ENCODE assay signal across 8 cellular contexts in genomic region chr15:26772588-26773484, GRCh38. TPM values are rescaled to one million over a fixed set of nuclear protein-coding genes. Genes with fewer than 3 reads are reported as not detected.
DNase-seq lines count a peak whose midpoint lies in the region; ATAC-seq and TF ChIP-seq lines count a peak whose summit lies in the region.

Gene GABRB3, minus strand, starts transcription at chr15:26773066.

- peaks cover 31% of the 10 kb centered on the region for H3F3A ChIP-seq in neural progenitor cell (ENCODE audit: low read depth)

- intact Hi-C loops in esophagus muscularis mucosa (cut with DNase I) (no loop called here), CD14-positive monocyte (cut with micrococcal nuclease) (no loop called here)

- H3K27ac Mint-ChIP-seq in neural progenitor cell (no peak within 1 kb of the TSS), CD14-positive monocyte (no peak within 1 kb of the TSS)

- H4K20me1 ChIP-seq in neural progenitor cell (ENCODE audit: low read depth) = peaks cover 6% of the 10 kb centered on the region

- H3K36me3 Mint-ChIP-seq in neural progenitor cell = no peaks in the 10 kb centered on the region
- peaks cover 0 to 5% of the 10 kb centered on the region in 2 donors for H3K36me3 Mint-ChIP-seq in CD14-positive monocyte

- H3K4me3 Mint-ChIP-seq in neural progenitor cell (peak within 1 kb of the TSS; percentile 92), CD14-positive monocyte (peak within 1 kb of the TSS in 1 of 2 donors; percentile 83)

- H3K27me3 Mint-ChIP-seq in neural progenitor cell (ENCODE audit: insufficient read depth, low read depth) = peaks cover 9% of the 10 kb centered on the region
- H3K27me3 Mint-ChIP-seq in CD14-positive monocyte (ENCODE audit: low read depth in 3 of 3) = peaks cover 40 to 51% (median 43%) of the 10 kb centered on the region in 3 donors

- H3K36me3 ChIP-seq in esophagus muscularis mucosa = no peaks in the 10 kb centered on the region
- H3K36me3 ChIP-seq in neural progenitor cell = no peaks in the 10 kb centered on the region

- no peaks in the 10 kb centered on the region for H3K9me3 ChIP-seq in esophagus muscularis mucosa
- no peaks in the 10 kb centered on the region for H3K9me3 ChIP-seq in neural progenitor cell (ENCODE audit: low read depth)

- no peak for ATAC-seq in GM18517 (IDR thresholded peaks at IDR 0.05; ENCODE audit: unreplicated experiment)
- no peak for ATAC-seq in HG02610 (IDR thresholded peaks at IDR 0.05; ENCODE audit: unreplicated experiment)

- peak within 1 kb of the TSS; percentile 79 for H2AFZ ChIP-seq in neural progenitor cell (replicated peaks)

- no peaks in the 10 kb centered on the region for H3K9me3 Mint-ChIP-seq in neural progenitor cell
- peaks cover 0 to 14% (median 9%) of the 10 kb centered on the region in 7 donors for H3K9me3 Mint-ChIP-seq in CD14-positive monocyte

- H3K9ac ChIP-seq in neural progenitor cell = no peak within 1 kb of the TSS

- no peak for TF ChIP-seq POLR2A in esophagus muscularis mucosa (IDR thresholded peaks at IDR 0.05; ENCODE audit: low read depth)

- 1% methylated on average over 29 of the region's 126 CpGs for WGBS in esophagus muscularis mucosa

- H3K4me3 ChIP-seq in esophagus muscularis mucosa (peak within 1 kb of the TSS; percentile 56 to 67 (median 60)), neural progenitor cell (peak within 1 kb of the TSS; percentile 79)

- H3K27ac ChIP-seq in esophagus muscularis mucosa (replicated peaks in 1 of 4) (no peak within 1 kb of the TSS), neural progenitor cell (no peak within 1 kb of the TSS)

- peaks cover 17% of the 10 kb centered on the region for H3K79me2 ChIP-seq in neural progenitor cell (ENCODE audit: low read depth)

- H3K4me2 ChIP-seq in neural progenitor cell = peak within 1 kb of the TSS; percentile 89

- no peak for TF ChIP-seq EP300 in esophagus muscularis mucosa (IDR thresholded peaks at IDR 0.05)

- H3K27me3 ChIP-seq in esophagus muscularis mucosa (peaks cover 0 to 63% (median 14%) of the 10 kb centered on the region in 4 donors), neural progenitor cell (peaks cover 11% of the 10 kb centered on the region)

- DNase-seq in DMS114 treated with DMSO at 0.1 percent for 48 hours (lab: John Stamatoyannopoulos, UW; ENCODE audit: unreplicated experiment) = peak; percentile 21
- DNase-seq in NCI-H2196 treated with DMSO at 0.1 percent for 48 hours (lab: John Stamatoyannopoulos, UW; ENCODE audit: unreplicated experiment) = peak; percentile 20
- DNase-seq in esophagus muscularis mucosa (ENCODE audit: extremely low spot score) = no peak
- DNase-seq in neural progenitor cell (ENCODE audit: low spot score) = peak; percentile 89
- DNase-seq in CD14-positive monocyte (ENCODE audit: low spot score) = no peak
- no peak for DNase-seq in OCI-M2 (lab: John Stamatoyannopoulos, UW; ENCODE audit: unreplicated experiment)

- TF ChIP-seq CTCF in esophagus muscularis mucosa (IDR thresholded peaks at IDR 0.05) (no peak), neural progenitor cell (IDR thresholded peaks at IDR 0.05) (no peak), CD14-positive monocyte (IDR thresholded peaks at IDR 0.05) (no peak)

- H3K4me1 ChIP-seq in esophagus muscularis mucosa = peaks cover 6 to 26% (median 22%) of the 10 kb centered on the region in 4 donors
- H3K4me1 ChIP-seq in neural progenitor cell = peaks cover 30% of the 10 kb centered on the region

- peaks cover 19% of the 10 kb centered on the region for H3K4me1 Mint-ChIP-seq in neural progenitor cell
- no peaks in the 10 kb centered on the region for H3K4me1 Mint-ChIP-seq in CD14-positive monocyte

RNA-seq across cellular contexts. Expression of gene GABRB3, which starts in this region (rescaled TPM):
- 1 to 10 TPM; 3.0 to 7.9 (median 4.2) TPM for total RNA-seq in esophagus muscularis mucosa
- total RNA-seq in neural progenitor cell (ENCODE audit: low replicate concordance) = 8.8 and 11.1 TPM in 2 replicates
- not detected for polyA plus RNA-seq in CD14-positive monocyte

Comparison
In these comparisons a context has a peak if more than half of its experiments do, and no peak if none do; other contexts are left out.
1. DNase-seq: peak in DMS114 treated with DMSO at 0.1 percent for 48 hours (single experiment), NCI-H2196 treated with DMSO at 0.1 percent for 48 hours (single experiment) and neural progenitor cell (single experiment); none in esophagus muscularis mucosa (single experiment), CD14-positive monocyte (single experiment) and OCI-M2 (single experiment).